In genomic region chr2:168641636-168642035, GRCh38 we compare ENCODE assay signal across 15 cellular contexts.
DNase-seq lines count a peak whose midpoint lies in the region; ATAC-seq and TF ChIP-seq lines count a peak whose summit lies in the region.
"Had no signal": no experiment of that assay in that cellular context is flagged by ENCODE, and none has a peak within 500 bp of the region (broad histone marks: within the 10 kb centered on the region; RNA-seq: fewer than 3 reads in every experiment).

No MANE protein-coding gene starts in this region.

- H3K56ac ChIP-seq in IMR-90 (ENCODE audit: extremely low read depth, insufficient read depth, low read length) = no peak overlapping the region

- no peak overlapping the region for H2BK15ac ChIP-seq in IMR-90 (ENCODE audit: low read depth, low read length)

- H3K9me3 ChIP-seq in right atrium auricular region (no peaks in the 10 kb centered on the region), IMR-90 (ENCODE audit: control insufficient read depth, insufficient read depth, low read length) (no peaks in the 10 kb centered on the region), stomach smooth muscle (ENCODE audit: control insufficient read depth in 2 of 2, low read length in 2 of 2) (no peaks in the 10 kb centered on the region)
- H3K9me3 ChIP-seq: A549, BE2C had no signal

- no peak overlapping the region for H3K4me3 ChIP-seq in right atrium auricular region
- H3K4me3 ChIP-seq in IMR-90 (ENCODE audit: insufficient read depth, low read depth, low read length) = no peak overlapping the region
- no peak overlapping the region for H3K4me3 ChIP-seq in choroid plexus epithelial cell (ENCODE audit: low read depth, low read length)
- no peak overlapping the region for H3K4me3 ChIP-seq in stomach smooth muscle (ENCODE audit: low read length in 2 of 2)
- H3K4me3 ChIP-seq: A549, GM12878 had no signal

- no peak overlapping the region for H3K4ac ChIP-seq in IMR-90 (ENCODE audit: low read depth, low read length)

- no peak for DNase-seq in right atrium auricular region (ENCODE audit: low spot score)
- DNase-seq in cardiac septum (ENCODE audit: low spot score) = no peak
- peak; percentile 9 for DNase-seq in IMR-90
- peak; percentile 70 for DNase-seq in choroid plexus epithelial cell (ENCODE audit: low read depth)
- no peak for DNase-seq in amygdala (lab: John Stamatoyannopoulos, UW)
- no peak for DNase-seq in GM19238 (ENCODE audit: insufficient read length, low spot score)
- DNase-seq: BE2C; CD4-positive, alpha-beta memory T cell; DMS79 had no signal

- H4K5ac ChIP-seq in IMR-90 (ENCODE audit: low read depth, low read length) = no peak overlapping the region

- POLR2A ChIA-PET in IMR-90 (lab: Charles Lee; ENCODE audit: unreplicated experiment) = no interaction called here

- H3K27me3 ChIP-seq in right atrium auricular region = no peaks in the 10 kb centered on the region
- H3K27me3 ChIP-seq in IMR-90 (ENCODE audit: control insufficient read depth, insufficient read depth, low read length) = no peaks in the 10 kb centered on the region
- no peaks in the 10 kb centered on the region for H3K27me3 ChIP-seq in stomach smooth muscle (ENCODE audit: control insufficient read depth in 1 of 2, insufficient read depth in 2 of 2, low read length in 2 of 2)
- H3K27me3 ChIP-seq: BE2C had no signal

- H3K27ac ChIP-seq in right atrium auricular region (peak overlapping the region; percentile 79 to 89), IMR-90 (ENCODE audit: insufficient read depth, low read length) (no peak overlapping the region), stomach smooth muscle (ENCODE audit: low read length) (peak overlapping the region; percentile 93)
- H3K27ac ChIP-seq: A549, C4-2B had no signal

- H3K36me3 ChIP-seq in right atrium auricular region (no peaks in the 10 kb centered on the region), IMR-90 (ENCODE audit: control insufficient read depth, insufficient read depth, low read length) (no peaks in the 10 kb centered on the region), stomach smooth muscle (ENCODE audit: control insufficient read depth in 2 of 2, insufficient read depth in 2 of 2, low read length in 2 of 2) (no peaks in the 10 kb centered on the region)
- H3K36me3 ChIP-seq: BE2C had no signal

- H3K4me1 ChIP-seq in right atrium auricular region = peaks cover 0 to 41% of the 10 kb centered on the region in 2 donors
- no peaks in the 10 kb centered on the region; the same call in 1 of the 2 replicates for H3K4me1 ChIP-seq in IMR-90 (ENCODE audit: control insufficient read depth, insufficient read depth, low read length)
- H3K4me1 ChIP-seq in stomach smooth muscle (ENCODE audit: control insufficient read depth, insufficient read depth, low read length) = peaks cover 27% of the 10 kb centered on the region
- H3K4me1 ChIP-seq: A549, BE2C had no signal

- H4K20me1 ChIP-seq in IMR-90 (ENCODE audit: insufficient read depth, low read length) = no peaks in the 10 kb centered on the region

- TF ChIP-seq CTCF in right atrium auricular region (IDR thresholded peaks at IDR 0.05) (no peak), IMR-90 (conservative IDR thresholded peaks at IDR 0.05; ENCODE audit: low read depth, low read length) (no peak), choroid plexus epithelial cell (conservative IDR thresholded peaks at IDR 0.05; ENCODE audit: low read depth, low read length) (no peak)

- no peak overlapping the region for H3K18ac ChIP-seq in IMR-90 (ENCODE audit: low read depth, low read length)

- H2AK9ac ChIP-seq in IMR-90 (replicated peaks; ENCODE audit: low read depth, low read length, poor library complexity) = no peak overlapping the region

- CTCF ChIA-PET in IMR-90 (lab: Yijun Ruan, JAX) = no interaction called here

- dilution Hi-C loops in IMR-90 (cut with HindIII; ENCODE audit: low sequenced_read_pairs, unreplicated experiment) = no loop called here

- no peak overlapping the region for H3K9ac ChIP-seq in IMR-90 (ENCODE audit: low read depth, low read length)
- H3K9ac ChIP-seq in stomach smooth muscle (ENCODE audit: low read length in 2 of 2) = no peak overlapping the region

- BruUV-seq in IMR-90 (replicated peaks; lab: Mats Ljungman, UMichigan) = no TSS peak

- no peaks in the 10 kb centered on the region for H3K79me1 ChIP-seq in IMR-90 (ENCODE audit: low read depth in 1 of 2, low read length in 2 of 2)

- H2BK120ac ChIP-seq in IMR-90 (ENCODE audit: low read depth, low read length) = no peak overlapping the region

- H2BK5ac ChIP-seq in IMR-90 (ENCODE audit: low read depth, low read length, poor library complexity, severe bottlenecking) = no peak overlapping the region

- H4K8ac ChIP-seq in IMR-90 (ENCODE audit: low read depth in 2 of 2, low read length in 2 of 2) = no peak overlapping the region

- no peak overlapping the region; the same call in 1 of the 2 replicates for H3K23ac ChIP-seq in IMR-90 (ENCODE audit: low read depth, low read length)

- TF ChIP-seq RAD21 in IMR-90 (IDR thresholded peaks at IDR 0.05; ENCODE audit: low read length) = no peak

- no peak overlapping the region for H2BK20ac ChIP-seq in IMR-90 (ENCODE audit: low read depth, low read length)

- H3K4me2 ChIP-seq in IMR-90 (ENCODE audit: low read depth, low read length) = no peak overlapping the region
- H3K4me2 ChIP-seq: A549 had no signal

- no peak overlapping the region for H4K91ac ChIP-seq in IMR-90 (ENCODE audit: insufficient read depth, low read depth, low read length)

- H2AFZ ChIP-seq in IMR-90 (replicated peaks; ENCODE audit: low read length, poor library complexity) = no peak overlapping the region

- in situ Hi-C loops in IMR-90 (cut with MboI; ENCODE audit: low sequenced_read_pairs) = no loop called here

- TF ChIP-seq POLR2A in IMR-90 (IDR thresholded peaks at IDR 0.05; ENCODE audit: low read depth, low read length) = no peak

- ATAC-seq in IMR-90 (ENCODE audit: low read depth) = no peak
- ATAC-seq in HG02973 (IDR thresholded peaks at IDR 0.05; ENCODE audit: unreplicated experiment) = no peak
- ATAC-seq: A549, GM12878, HepG2 had no signal

- WGBS in IMR-90 (ENCODE audit: extremely low coverage in 2 of 2, insufficient read length in 1 of 2), 2 experiments = no CpG with 5 or more reads among the region's 4 CpGs

- no peak overlapping the region for H3K14ac ChIP-seq in IMR-90 (replicated peaks; ENCODE audit: low read depth, low read length)

- intact Hi-C loops in cardiac septum (cut with DNase I) = loop anchor here (5.0 kb wide), 3 partner anchors 46 to 114 kb away; no protein-coding TSS in a partner anchor
- intact Hi-C loops in IMR-90 (cut with micrococcal nuclease) = no loop called here

- no peak overlapping the region for H2AK5ac ChIP-seq in IMR-90 (ENCODE audit: low read depth, low read length)

- H3K9me1 ChIP-seq in IMR-90 (ENCODE audit: insufficient read depth, low read length) = no peaks in the 10 kb centered on the region

TF ChIP-seq in IMR-90, 13 proteins besides CTCF, POLR2A, EP300 and RAD21:
- TF ChIP-seq FOS (IDR thresholded peaks at IDR 0.05; ENCODE audit: low read depth, low read length) (no peak), BHLHE40 (IDR thresholded peaks at IDR 0.05; ENCODE audit: low read depth, low read length) (no peak), MAZ (IDR thresholded peaks at IDR 0.05; ENCODE audit: borderline replicate concordance, low read depth, low read length) (no peak), RCOR1 (IDR thresholded peaks at IDR 0.05; ENCODE audit: insufficient replicate concordance, low read length) (no peak), MAFK (IDR thresholded peaks at IDR 0.05; ENCODE audit: low read depth, low read length) (no peak), ELK1 (IDR thresholded peaks at IDR 0.05; ENCODE audit: borderline replicate concordance, low read depth, low read length) (no peak), SMC3 (IDR thresholded peaks at IDR 0.05; ENCODE audit: low read depth, low read length) (no peak), RFX5 (IDR thresholded peaks at IDR 0.05; ENCODE audit: low read depth, low read length) (no peak), MXI1 (IDR thresholded peaks at IDR 0.05; ENCODE audit: borderline replicate concordance, low read depth, low read length) (no peak), CHD1 (IDR thresholded peaks at IDR 0.05; ENCODE audit: low read depth, low read length) (no peak), NFE2L2 (IDR thresholded peaks at IDR 0.05; ENCODE audit: low read depth, low read length) (no peak), CEBPB (IDR thresholded peaks at IDR 0.05; ENCODE audit: low read depth, low read length) (no peak), USF2 (IDR thresholded peaks at IDR 0.05; ENCODE audit: low read depth, low read length) (no peak)

Comparison
In these comparisons a context has a peak if more than half of its experiments do, and no peak if none do; other contexts are left out.
1. DNase-seq: peak in IMR-90 (single experiment) and choroid plexus epithelial cell (single experiment); none in right atrium auricular region (single experiment), cardiac septum (single experiment), amygdala (0 of 56) and GM19238 (single experiment).